Comparison of ENCODE assay signal across 1 cellular context in genomic region chr2:180980943-180981898, GRCh38.
TF ChIP-seq lines count a peak whose summit lies in the region.

No MANE protein-coding gene starts in this region.

TF ChIP-seq in K562, 482 proteins besides CTCF, POLR2A, EP300 and RAD21 (continued from another document and continues in another):
- TF ChIP-seq ZBTB40 (IDR thresholded peaks at IDR 0.05), result peak; percentile 69
- TF ChIP-seq ZBTB40 (CRISPR knock-in tag; IDR thresholded peaks at IDR 0.05), result no peak
- TF ChIP-seq MCM5 (IDR thresholded peaks at IDR 0.05; ENCODE audit: low read depth), result no peak
- TF ChIP-seq CEBPZ (IDR thresholded peaks at IDR 0.05; ENCODE audit: borderline replicate concordance, low read depth, low read length), result no peak
- no peak for TF ChIP-seq TRIM25 (IDR thresholded peaks at IDR 0.05; ENCODE audit: borderline replicate concordance)
- peak; percentile 61; the same call in 1 of the 2 replicates for TF ChIP-seq POLR2G (IDR thresholded peaks at IDR 0.05; ENCODE audit: low read depth, low read length)
- no peak for TF ChIP-seq ZNF274 (IDR thresholded peaks at IDR 0.05; ENCODE audit: borderline replicate concordance, low read depth, low read length)
- TF ChIP-seq DNMT1 (IDR thresholded peaks at IDR 0.05), result no peak
- no peak for TF ChIP-seq ZNF57 (CRISPR knock-in tag; IDR thresholded peaks at IDR 0.05)
- no peak for TF ChIP-seq NCOA1 (IDR thresholded peaks at IDR 0.05; ENCODE audit: low read depth)
- TF ChIP-seq ZBTB17 (CRISPR knock-in tag; IDR thresholded peaks at IDR 0.05), result no peak
- no peak for TF ChIP-seq TAF9B (IDR thresholded peaks at IDR 0.05; ENCODE audit: partially characterized antibody)
- TF ChIP-seq SRSF9 (IDR thresholded peaks at IDR 0.05; ENCODE audit: borderline replicate concordance, low read depth, low read length), result no peak
- TF ChIP-seq TCF3 (CRISPR knock-in tag; IDR thresholded peaks at IDR 0.05), result no peak
- no peak for TF ChIP-seq RFX5 (IDR thresholded peaks at IDR 0.05; ENCODE audit: low read depth, low read length)
- TF ChIP-seq VEZF1 (CRISPR knock-in tag; IDR thresholded peaks at IDR 0.05), result peak; percentile 78
- TF ChIP-seq HMBOX1 (IDR thresholded peaks at IDR 0.05), result no peak
- no peak for TF ChIP-seq MYNN (IDR thresholded peaks at IDR 0.05)
- no peak for TF ChIP-seq MYNN (CRISPR knock-in tag; IDR thresholded peaks at IDR 0.05)
- no peak for TF ChIP-seq USF2 (CRISPR knock-in tag; IDR thresholded peaks at IDR 0.05)
- no peak for TF ChIP-seq NFE2 (IDR thresholded peaks at IDR 0.05; ENCODE audit: low read depth)
- no peak for TF ChIP-seq MCM3 (IDR thresholded peaks at IDR 0.05)
- TF ChIP-seq ELF4 (CRISPR knock-in tag; IDR thresholded peaks at IDR 0.05), result no peak
- TF ChIP-seq MAZ (CRISPR knock-in tag; conservative IDR thresholded peaks at IDR 0.05 in 1 of 2, IDR thresholded peaks at IDR 0.05 in 1 of 2), result no peak
- TF ChIP-seq PHF8 (IDR thresholded peaks at IDR 0.05; ENCODE audit: borderline replicate concordance, low read length), result peak; percentile 34; the same call in 1 of the 2 replicates
- no peak for TF ChIP-seq ZNF707 (CRISPR knock-in tag; conservative IDR thresholded peaks at IDR 0.05)
- TF ChIP-seq E2F1 (CRISPR knock-in tag; IDR thresholded peaks at IDR 0.05), result no peak
- no peak for TF ChIP-seq ZNF398 (CRISPR knock-in tag; IDR thresholded peaks at IDR 0.05)
- TF ChIP-seq ZNF740 (CRISPR knock-in tag; IDR thresholded peaks at IDR 0.05), result 0 out of 2 replicates have a peak, but pooled peaks have one; percentile 10
- TF ChIP-seq ZNF740 (tag; IDR thresholded peaks at IDR 0.05), result no peak
- TF ChIP-seq TAF7 (tag; IDR thresholded peaks at IDR 0.05), result no peak
- TF ChIP-seq NR2C1 (IDR thresholded peaks at IDR 0.05), result no peak
- no peak for TF ChIP-seq NR2C1 (tag; IDR thresholded peaks at IDR 0.05)
- no peak for TF ChIP-seq ZNF24 (IDR thresholded peaks at IDR 0.05)
- 0 out of 2 replicates have a peak, but pooled peaks have one; percentile 32 for TF ChIP-seq SMARCE1 (IDR thresholded peaks at IDR 0.05)
- TF ChIP-seq TFAP4 (CRISPR knock-in tag; IDR thresholded peaks at IDR 0.05; ENCODE audit: borderline replicate concordance), result no peak
- no peak for TF ChIP-seq TCF15 (CRISPR knock-in tag; IDR thresholded peaks at IDR 0.05)
